Comparison of ENCODE assay signal across 1 cellular context in the genomic region with DNA sequence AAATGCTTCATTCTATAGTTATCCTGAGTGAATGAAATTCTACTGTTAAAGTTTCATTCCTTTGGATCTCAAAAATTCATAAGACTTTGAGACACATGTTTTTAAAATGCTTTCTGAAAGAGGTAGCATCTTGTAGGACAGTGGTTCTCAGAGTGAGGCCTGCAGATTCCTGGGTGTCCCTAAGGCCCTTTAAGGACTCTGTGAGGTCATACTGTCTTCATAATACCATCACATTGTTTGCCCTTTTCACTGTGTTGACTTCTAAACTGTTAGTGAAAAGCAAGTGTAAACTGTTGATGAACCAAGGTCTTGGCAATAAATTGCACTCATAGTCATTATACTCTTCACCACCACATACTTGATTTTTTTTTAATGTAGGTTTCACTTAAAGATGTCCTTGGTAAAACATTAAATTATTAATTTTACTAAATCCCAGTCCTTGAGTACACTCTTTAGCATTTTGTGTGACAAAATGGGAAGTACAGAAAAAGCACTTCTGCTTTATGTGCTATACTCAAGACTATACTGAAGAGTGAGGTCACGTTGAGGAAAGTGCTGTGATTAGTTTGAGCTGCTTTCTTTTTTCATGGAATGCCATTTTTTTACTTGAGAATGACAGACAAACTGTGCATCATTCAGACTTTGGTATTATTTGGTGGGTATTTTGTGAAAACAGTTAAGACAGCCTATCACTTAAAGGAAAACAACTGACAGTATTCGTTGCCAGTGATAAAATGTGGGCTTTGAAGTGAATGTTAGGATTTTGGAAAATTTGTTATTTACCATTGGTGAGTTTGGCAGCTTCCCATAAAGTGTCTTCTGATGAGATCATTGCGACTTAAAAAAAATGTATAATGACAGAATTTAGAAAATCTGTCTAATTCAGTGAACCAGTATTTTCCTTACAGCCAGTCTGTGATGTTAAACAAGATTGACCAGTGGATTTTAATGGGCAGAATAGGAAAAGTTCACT.
TF ChIP-seq lines count a peak whose summit lies in the region.

No MANE protein-coding gene starts in this region.

TF ChIP-seq in K562, 482 proteins besides CTCF, POLR2A, EP300 and RAD21:
- peak; percentile 42; the same call in 1 of the 2 replicates for TF ChIP-seq SPI1 (IDR thresholded peaks at IDR 0.05; ENCODE audit: borderline replicate concordance, low read depth, low read length)
- no peak for TF ChIP-seq ZNF586 (CRISPR knock-in tag; conservative IDR thresholded peaks at IDR 0.05)
- no peak for TF ChIP-seq MYBL2 (IDR thresholded peaks at IDR 0.05; ENCODE audit: low read depth)
- no peak for TF ChIP-seq MYBL2 (CRISPR knock-in tag; IDR thresholded peaks at IDR 0.05; ENCODE audit: borderline replicate concordance)
